In genomic region chr6:15358579-15359327, GRCh38 we compare ENCODE assay signal across 9 cellular contexts.
DNase-seq lines count a peak whose midpoint lies in the region; ATAC-seq, FAIRE-seq and TF ChIP-seq lines count a peak whose summit lies in the region.
"Had no signal": no experiment of that assay in that cellular context is flagged by ENCODE, and none has a peak within 500 bp of the region (broad histone marks: within the 10 kb centered on the region; RNA-seq: fewer than 3 reads in every experiment).

No MANE protein-coding gene starts in this region.

- H4K20me1 ChIP-seq in IMR-90 (ENCODE audit: insufficient read depth, low read length) = peaks cover 92% of the 10 kb centered on the region
- H4K20me1 ChIP-seq in K562 (replicated peaks; ENCODE audit: control insufficient read depth, insufficient read depth, low read length) = peaks cover 35% of the 10 kb centered on the region

- dilution Hi-C loops in IMR-90 (cut with HindIII; ENCODE audit: low sequenced_read_pairs, unreplicated experiment) = no loop called here

- no peak overlapping the region for H3K4me3 ChIP-seq in IMR-90 (ENCODE audit: insufficient read depth, low read depth, low read length)
- no peak overlapping the region for H3K4me3 ChIP-seq in K562
- peak overlapping the region in 2 of 3 donors; percentile 22 to 38 for H3K4me3 ChIP-seq in skeletal muscle tissue (ENCODE audit: low read length in 3 of 3)

- no peak for DNase-seq in activated CD4-positive, alpha-beta T cell treated with anti-CD3 and anti-CD28 coated beads for 36 hours
- no peak for DNase-seq in activated CD4-positive, alpha-beta T cell treated with anti-CD3 and anti-CD28 coated beads for 1 hour
- DNase-seq in IMR-90 (peak; percentile 46), K562 (ENCODE audit: extremely low read depth in 1 of 4, low spot score in 3 of 4) (peak in 1 of 4 experiments; percentile 70), T-helper 1 cell (no peak), NCI-H1436 treated with DMSO at 0.1 percent for 48 hours (lab: John Stamatoyannopoulos, UW) (no peak)
- DNase-seq: NCI-H446 had no signal

- TF ChIP-seq POLR2A in IMR-90 (IDR thresholded peaks at IDR 0.05; ENCODE audit: low read depth, low read length) (no peak), K562 (conservative IDR thresholded peaks at IDR 0.05) (no peak)

- peak overlapping the region; percentile 25; the same call in 1 of the 2 replicates for H2AK5ac ChIP-seq in IMR-90 (ENCODE audit: low read depth, low read length)

- peaks cover 97% of the 10 kb centered on the region for H3K79me2 ChIP-seq in K562 (ENCODE audit: control insufficient read depth, insufficient read depth, low read length)

- no peak overlapping the region for H3K27ac ChIP-seq in IMR-90 (ENCODE audit: insufficient read depth, low read length)
- peak overlapping the region; percentile 3; the same call in 1 of the 3 replicates for H3K27ac ChIP-seq in K562 (ENCODE audit: extremely low read depth, low read depth, low read length)
- H3K27ac ChIP-seq in skeletal muscle tissue (ENCODE audit: low read depth, low read length) = peak overlapping the region; percentile 83

- H2AFZ ChIP-seq in IMR-90 (replicated peaks; ENCODE audit: low read length, poor library complexity) = no peak overlapping the region
- no peak overlapping the region for H2AFZ ChIP-seq in K562 (ENCODE audit: low read depth, low read length)

- H3K9me3 ChIP-seq in IMR-90 (ENCODE audit: control insufficient read depth, insufficient read depth, low read length) (no peaks in the 10 kb centered on the region), K562 (replicated peaks; ENCODE audit: control insufficient read depth, insufficient read depth, low read depth, low read length) (no peaks in the 10 kb centered on the region), skeletal muscle tissue (ENCODE audit: control insufficient read depth in 3 of 3, low read length in 3 of 3) (no peaks in the 10 kb centered on the region)

- CTCF ChIA-PET in activated CD4-positive, alpha-beta T cell treated with anti-CD3 and anti-CD28 coated beads for 36 hours (lab: Charles Lee) = interaction anchor here (0.7 to 1.3 kb wide), 2 partner anchors 14 to 30 kb away, joined by 3 read pairs; no protein-coding TSS in a partner anchor
- CTCF ChIA-PET in IMR-90 (lab: Yijun Ruan, JAX) (interaction anchor here (1.6 kb wide), 2 partner anchors 12 to 14 kb away, joined by 3 to 4 read pairs; no protein-coding TSS in a partner anchor), K562 (lab: Yijun Ruan, JAX; ENCODE audit: low intra/inter-chr PET ratio) (no interaction called here)

- in situ Hi-C loops in IMR-90 (cut with MboI; ENCODE audit: low sequenced_read_pairs) = no loop called here
- in situ Hi-C loops in K562 (cut with MboI) = no loop called here

- H3K4me2 ChIP-seq in IMR-90 (ENCODE audit: low read depth, low read length) (peak overlapping the region; percentile 66; the same call in 1 of the 2 replicates), K562 (ENCODE audit: insufficient read depth, low read length) (peak overlapping the region; percentile 47; the same call in 1 of the 2 replicates)

- no peak overlapping the region for H4K5ac ChIP-seq in IMR-90 (ENCODE audit: low read depth, low read length)

- no peak for TF ChIP-seq EP300 in K562 (IDR thresholded peaks at IDR 0.05; ENCODE audit: low read length)

- no peak overlapping the region for H4K8ac ChIP-seq in IMR-90 (ENCODE audit: low read depth in 2 of 2, low read length in 2 of 2)

- H3K9me1 ChIP-seq in IMR-90 (ENCODE audit: insufficient read depth, low read length) (peaks cover 24% of the 10 kb centered on the region), K562 (ENCODE audit: control insufficient read depth, insufficient read depth, low read length) (peaks cover 6% of the 10 kb centered on the region)

- peaks cover 25% of the 10 kb centered on the region for H3K36me3 Mint-ChIP-seq in activated CD4-positive, alpha-beta T cell treated with anti-CD3 and anti-CD28 coated beads for 36 hours (ENCODE audit: low read depth)

- no peak overlapping the region for H3K4me3 Mint-ChIP-seq in activated CD4-positive, alpha-beta T cell treated with anti-CD3 and anti-CD28 coated beads for 36 hours

- peak; percentile 48 for FAIRE-seq in K562 (lab: Jason Lieb, UNC)

- no peaks in the 10 kb centered on the region for H3K27me3 Mint-ChIP-seq in activated CD4-positive, alpha-beta T cell treated with anti-CD3 and anti-CD28 coated beads for 36 hours

- H3K4ac ChIP-seq in IMR-90 (ENCODE audit: low read depth, low read length) = no peak overlapping the region

- TF ChIP-seq CTCF in IMR-90 (conservative IDR thresholded peaks at IDR 0.05; ENCODE audit: low read depth, low read length) (no peak), K562 (IDR thresholded peaks at IDR 0.05 in 2 of 3, conservative IDR thresholded peaks at IDR 0.05 in 1 of 3; ENCODE audit: insufficient read depth in 2 of 3, low read depth in 1 of 3, low read length in 3 of 3) (no peak)

- H3K9me3 Mint-ChIP-seq in activated CD4-positive, alpha-beta T cell treated with anti-CD3 and anti-CD28 coated beads for 36 hours (ENCODE audit: low read depth) = no peaks in the 10 kb centered on the region

- H3K4me1 Mint-ChIP-seq in activated CD4-positive, alpha-beta T cell treated with anti-CD3 and anti-CD28 coated beads for 36 hours = peaks cover 50% of the 10 kb centered on the region

- no peak overlapping the region for H2BK20ac ChIP-seq in IMR-90 (ENCODE audit: low read depth, low read length)

- no TSS peak for BruUV-seq in IMR-90 (replicated peaks; lab: Mats Ljungman, UMichigan)
- no TSS peak for BruUV-seq in K562 (replicated peaks; lab: Mats Ljungman, UMichigan)

- H3K36me3 ChIP-seq in IMR-90 (ENCODE audit: control insufficient read depth, insufficient read depth, low read length) = no peaks in the 10 kb centered on the region
- H3K36me3 ChIP-seq in K562 (ENCODE audit: control insufficient read depth, insufficient read depth, low read length) = no peaks in the 10 kb centered on the region
- H3K36me3 ChIP-seq in skeletal muscle tissue (ENCODE audit: control insufficient read depth in 3 of 3, insufficient read depth in 3 of 3, low read length in 3 of 3) = no peaks in the 10 kb centered on the region

- no peak overlapping the region for H4K91ac ChIP-seq in IMR-90 (ENCODE audit: insufficient read depth, low read depth, low read length)

- no peak overlapping the region for H3K23ac ChIP-seq in IMR-90 (ENCODE audit: low read depth, low read length)

- peaks cover 19% of the 10 kb centered on the region for H3K4me1 ChIP-seq in IMR-90 (ENCODE audit: control insufficient read depth, insufficient read depth, low read length)
- peaks cover 21 to 52% of the 10 kb centered on the region in 2 experiments for H3K4me1 ChIP-seq in K562 (replicated peaks in 1 of 2; ENCODE audit: control insufficient read depth in 2 of 2, insufficient read depth in 2 of 2, low read length in 2 of 2)
- H3K4me1 ChIP-seq in skeletal muscle tissue (ENCODE audit: control insufficient read depth in 3 of 3, insufficient read depth in 3 of 3, low read length in 3 of 3) = peaks cover 24 to 58% (median 25%) of the 10 kb centered on the region in 3 donors

- H3K79me1 ChIP-seq in IMR-90 (ENCODE audit: low read depth in 1 of 2, low read length in 2 of 2) = peaks cover 42 to 86% of the 10 kb centered on the region in 2 experiments

- H3K14ac ChIP-seq in IMR-90 (replicated peaks; ENCODE audit: low read depth, low read length) = no peak overlapping the region

- 80% methylated on average over 1 of the region's 9 CpGs; no CpG with 5 or more reads in 1 of the 2 experiments for WGBS in IMR-90 (ENCODE audit: extremely low coverage in 2 of 2, insufficient read length in 1 of 2), 2 experiments
- 50% methylated on average over 9 of the region's 9 CpGs for WGBS in K562 (ENCODE audit: insufficient coverage, low coverage, missing lambda C conversion rate)

- no peak overlapping the region for H2BK120ac ChIP-seq in IMR-90 (ENCODE audit: low read depth, low read length)

- intact Hi-C loops in activated CD4-positive, alpha-beta T cell treated with anti-CD3 and anti-CD28 coated beads for 36 hours (cut with DNase I, micrococcal nuclease) = no loop called here
- intact Hi-C loops in IMR-90 (cut with micrococcal nuclease) = loop anchor here (1.0 kb wide), 1 partner anchor 31 kb away; no protein-coding TSS in a partner anchor
- intact Hi-C loops in K562 (cut with micrococcal nuclease) = no loop called here

- peak overlapping the region; percentile 15 for H3K27ac Mint-ChIP-seq in activated CD4-positive, alpha-beta T cell treated with anti-CD3 and anti-CD28 coated beads for 36 hours

- no peak for TF ChIP-seq RAD21 in IMR-90 (IDR thresholded peaks at IDR 0.05; ENCODE audit: low read length)
- TF ChIP-seq RAD21 in K562 (CRISPR knock-in tag; conservative IDR thresholded peaks at IDR 0.05 in 1 of 2, IDR thresholded peaks at IDR 0.05 in 1 of 2) = no peak

- no peak overlapping the region for H2BK15ac ChIP-seq in IMR-90 (ENCODE audit: low read depth, low read length)

- no peak overlapping the region for H3K18ac ChIP-seq in IMR-90 (ENCODE audit: low read depth, low read length)

- POLR2A ChIA-PET in activated CD4-positive, alpha-beta T cell treated with anti-CD3 and anti-CD28 coated beads for 36 hours (lab: Charles Lee) = no interaction called here
- POLR2A ChIA-PET in IMR-90 (lab: Charles Lee; ENCODE audit: unreplicated experiment) = no interaction called here
- POLR2A ChIA-PET in K562 (lab: Yijun Ruan, JAX) = interaction anchor here (0.5 to 2.0 kb wide), 6 partner anchors 9 to 107 kb away, joined by 3 to 12 read pairs (median 4); no protein-coding TSS in a partner anchor

- no peak overlapping the region for H2AK9ac ChIP-seq in IMR-90 (replicated peaks; ENCODE audit: low read depth, low read length, poor library complexity)

- no peak overlapping the region for H3K56ac ChIP-seq in IMR-90 (ENCODE audit: extremely low read depth, insufficient read depth, low read length)

- ATAC-seq in activated CD4-positive, alpha-beta T cell treated with anti-CD3 and anti-CD28 coated beads for 36 hours = no peak
- peak; percentile 28 for ATAC-seq in IMR-90 (ENCODE audit: low read depth)
- peak; percentile 68 for ATAC-seq in K562
- no peak for ATAC-seq in GM19328 (IDR thresholded peaks at IDR 0.05; ENCODE audit: unreplicated experiment)

- no peak overlapping the region for H2BK5ac ChIP-seq in IMR-90 (ENCODE audit: low read depth, low read length, poor library complexity, severe bottlenecking)

- no peak overlapping the region for H3K9ac ChIP-seq in IMR-90 (ENCODE audit: low read depth, low read length)
- H3K9ac ChIP-seq in K562 (ENCODE audit: insufficient read depth in 1 of 2, low read depth in 2 of 2, low read length in 2 of 2) = peak overlapping the region in 1 of 2 experiments; percentile 45; a peak in 1 of 4 replicates
- H3K9ac ChIP-seq in skeletal muscle tissue (ENCODE audit: low read depth in 1 of 3, low read length in 3 of 3) = peak overlapping the region in 2 of 3 donors; percentile 61 to 68

- H3K27me3 ChIP-seq in IMR-90 (ENCODE audit: control insufficient read depth, insufficient read depth, low read length) (no peaks in the 10 kb centered on the region), K562 (ENCODE audit: control insufficient read depth in 2 of 2, insufficient read depth in 2 of 2, low read length in 2 of 2) (no peaks in the 10 kb centered on the region), skeletal muscle tissue (ENCODE audit: control insufficient read depth in 3 of 3, insufficient read depth in 3 of 3, low read length in 3 of 3) (no peaks in the 10 kb centered on the region)

TF ChIP-seq in IMR-90, 13 proteins besides CTCF, POLR2A, EP300 and RAD21 (continues in another document):
- no peak for TF ChIP-seq BHLHE40 (IDR thresholded peaks at IDR 0.05; ENCODE audit: low read depth, low read length)

Comparison
In these comparisons a context has a peak if more than half of its experiments do, and no peak if none do; other contexts are left out.
1. ATAC-seq: peak in IMR-90 (single experiment) and K562 (single experiment); none in activated CD4-positive, alpha-beta T cell treated with anti-CD3 and anti-CD28 coated beads for 36 hours (single experiment) and GM19328 (single experiment).
2. H3K4me3 ChIP-seq: peak in skeletal muscle tissue (2 of 3); none in IMR-90 (single experiment) and K562 (single experiment).